In the genomic region with DNA sequence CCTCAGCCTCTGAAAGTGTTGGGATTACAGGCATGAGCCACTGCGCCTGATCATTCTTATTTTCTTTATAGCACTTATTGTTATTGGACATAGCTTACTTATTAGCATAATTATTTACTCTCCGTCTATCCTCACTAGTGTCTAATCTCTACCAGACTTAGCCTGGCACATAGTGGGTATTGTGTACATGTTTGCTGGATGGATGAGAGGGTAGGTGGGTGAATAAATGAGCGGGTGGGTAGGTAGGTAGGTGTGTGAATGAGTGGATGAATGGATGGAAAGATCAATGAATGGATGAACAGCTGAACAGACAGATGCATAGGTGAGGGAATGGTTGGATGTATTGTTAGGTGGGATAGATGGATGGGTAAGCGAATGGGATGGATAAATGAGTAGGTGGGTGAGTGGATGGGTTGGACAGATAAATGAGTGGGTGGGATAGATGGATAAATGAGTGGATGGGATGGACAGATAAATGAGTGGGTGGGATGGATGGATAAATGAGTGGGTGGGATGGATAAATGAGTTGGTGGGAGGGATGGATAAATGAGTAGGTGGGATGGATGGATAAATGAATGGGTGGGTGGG, we compare ENCODE assay signal across 2 cellular contexts.
TF ChIP-seq lines count a peak whose summit lies in the region.

No MANE protein-coding gene starts in this region.

TF ChIP-seq in HEK293, 187 proteins besides CTCF, POLR2A, EP300 and RAD21:
- TF ChIP-seq ZNF2 (tag by site-specific recombination; IDR thresholded peaks at IDR 0.05) (no peak), ZNF366 (tag by site-specific recombination; conservative IDR thresholded peaks at IDR 0.05) (peak; percentile 72), ZNF354C (tag by site-specific recombination; IDR thresholded peaks at IDR 0.05; ENCODE audit: borderline replicate concordance, low read depth) (no peak), ZBTB7A (tag by site-specific recombination; IDR thresholded peaks at IDR 0.05; ENCODE audit: low read depth) (0 out of 2 replicates have a peak, but pooled peaks have one; percentile 40), EGR2 (tag by site-specific recombination; IDR thresholded peaks at IDR 0.05; ENCODE audit: low read depth) (peak; percentile 89), ZFHX2 (tag by site-specific recombination; conservative IDR thresholded peaks at IDR 0.05) (peak; percentile 71), ZSCAN4 (tag by site-specific recombination; IDR thresholded peaks at IDR 0.05) (no peak), ZSCAN23 (tag by site-specific recombination; IDR thresholded peaks at IDR 0.05) (no peak), HOXC10 (CRISPR knock-in tag; IDR thresholded peaks at IDR 0.05) (no peak), ZNF596 (tag by site-specific recombination; IDR thresholded peaks at IDR 0.05) (no peak)
TF ChIP-seq in HEK293: peak in this region for 4.

TF ChIP-seq in K562, 482 proteins besides CTCF, POLR2A, EP300 and RAD21:
- 0 out of 2 replicates have a peak, but pooled peaks have one; percentile 41 for TF ChIP-seq MCM3 (IDR thresholded peaks at IDR 0.05)
- TF ChIP-seq EGR1 (conservative IDR thresholded peaks at IDR 0.05): peak; percentile 62
- no peak for TF ChIP-seq NCOA1 (IDR thresholded peaks at IDR 0.05; ENCODE audit: low read depth)
